ENCODE assay signal across 2 cellular contexts in the genomic region with DNA sequence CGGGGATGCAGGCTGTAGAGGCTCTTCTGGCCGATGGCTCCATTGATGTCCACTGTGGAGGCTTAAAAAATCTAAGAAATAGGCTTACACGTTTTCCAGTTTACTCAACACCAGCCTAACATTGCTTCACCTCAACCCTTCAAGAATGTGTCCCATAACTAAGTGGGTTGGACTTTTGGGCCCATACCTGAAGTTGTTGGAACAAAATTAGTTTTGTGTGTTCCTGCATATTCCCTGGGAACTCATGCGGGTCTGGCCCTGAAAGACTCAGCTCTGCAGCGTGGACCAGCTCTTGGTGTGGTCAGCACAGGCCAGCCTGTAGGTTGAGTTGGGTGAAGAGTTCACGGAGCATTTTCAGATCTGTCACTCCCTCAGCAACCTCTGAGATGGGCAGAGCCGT.
TF ChIP-seq lines count a peak whose summit lies in the region.

No MANE protein-coding gene starts in this region.

TF ChIP-seq in IMR-90, 13 proteins besides CTCF, POLR2A, EP300 and RAD21:
- TF ChIP-seq SMC3 (IDR thresholded peaks at IDR 0.05; ENCODE audit: low read depth, low read length) (no peak), CEBPB (IDR thresholded peaks at IDR 0.05; ENCODE audit: low read depth, low read length) (peak; percentile 51; the same call in 1 of the 2 replicates), MAFK (IDR thresholded peaks at IDR 0.05; ENCODE audit: low read depth, low read length) (no peak), RCOR1 (IDR thresholded peaks at IDR 0.05; ENCODE audit: insufficient replicate concordance, low read length) (no peak), RFX5 (IDR thresholded peaks at IDR 0.05; ENCODE audit: low read depth, low read length) (no peak)
- TF ChIP-seq, protein P1, sequence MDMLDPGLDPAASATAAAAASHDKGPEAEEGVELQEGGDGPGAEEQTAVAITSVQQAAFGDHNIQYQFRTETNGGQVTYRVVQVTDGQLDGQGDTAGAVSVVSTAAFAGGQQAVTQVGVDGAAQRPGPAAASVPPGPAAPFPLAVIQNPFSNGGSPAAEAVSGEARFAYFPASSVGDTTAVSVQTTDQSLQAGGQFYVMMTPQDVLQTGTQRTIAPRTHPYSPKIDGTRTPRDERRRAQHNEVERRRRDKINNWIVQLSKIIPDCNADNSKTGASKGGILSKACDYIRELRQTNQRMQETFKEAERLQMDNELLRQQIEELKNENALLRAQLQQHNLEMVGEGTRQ (IDR thresholded peaks at IDR 0.05; ENCODE audit: low read depth, low read length): no peak

TF ChIP-seq in liver, 16 proteins besides CTCF, POLR2A, EP300 and RAD21:
- TF ChIP-seq, protein P2, sequence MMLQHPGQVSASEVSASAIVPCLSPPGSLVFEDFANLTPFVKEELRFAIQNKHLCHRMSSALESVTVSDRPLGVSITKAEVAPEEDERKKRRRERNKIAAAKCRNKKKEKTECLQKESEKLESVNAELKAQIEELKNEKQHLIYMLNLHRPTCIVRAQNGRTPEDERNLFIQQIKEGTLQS (IDR thresholded peaks at IDR 0.05): no peak
- TF ChIP-seq SP1 (IDR thresholded peaks at IDR 0.05) (no peak), FOXA1 (IDR thresholded peaks at IDR 0.05) (no peak)
